1 cellular context compared by ENCODE assay signal in the genomic region with DNA sequence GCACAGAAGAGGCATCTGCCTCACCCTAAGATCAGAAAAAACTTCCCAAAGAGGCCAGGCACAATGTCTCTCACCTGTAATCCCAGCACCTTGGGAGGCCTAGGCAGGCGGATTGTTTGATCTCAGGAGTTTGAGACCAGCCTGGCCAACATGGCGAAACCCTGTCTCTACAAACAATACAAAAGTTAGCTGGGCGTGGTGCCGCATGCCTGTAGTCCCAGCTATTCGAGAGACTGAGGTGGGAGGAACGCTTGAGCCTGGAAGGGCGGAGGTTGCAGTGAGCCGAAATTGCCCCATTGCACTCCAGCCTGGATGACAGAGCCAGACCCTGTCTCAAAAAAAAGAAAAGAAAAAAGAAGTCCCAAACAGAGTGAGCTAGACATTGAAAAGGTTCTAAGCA.
TF ChIP-seq lines count a peak whose summit lies in the region.

No MANE protein-coding gene starts in this region.

TF ChIP-seq in WTC11, 78 proteins besides CTCF, POLR2A, EP300 and RAD21 (continued from another document):
- TF ChIP-seq, protein P1, sequence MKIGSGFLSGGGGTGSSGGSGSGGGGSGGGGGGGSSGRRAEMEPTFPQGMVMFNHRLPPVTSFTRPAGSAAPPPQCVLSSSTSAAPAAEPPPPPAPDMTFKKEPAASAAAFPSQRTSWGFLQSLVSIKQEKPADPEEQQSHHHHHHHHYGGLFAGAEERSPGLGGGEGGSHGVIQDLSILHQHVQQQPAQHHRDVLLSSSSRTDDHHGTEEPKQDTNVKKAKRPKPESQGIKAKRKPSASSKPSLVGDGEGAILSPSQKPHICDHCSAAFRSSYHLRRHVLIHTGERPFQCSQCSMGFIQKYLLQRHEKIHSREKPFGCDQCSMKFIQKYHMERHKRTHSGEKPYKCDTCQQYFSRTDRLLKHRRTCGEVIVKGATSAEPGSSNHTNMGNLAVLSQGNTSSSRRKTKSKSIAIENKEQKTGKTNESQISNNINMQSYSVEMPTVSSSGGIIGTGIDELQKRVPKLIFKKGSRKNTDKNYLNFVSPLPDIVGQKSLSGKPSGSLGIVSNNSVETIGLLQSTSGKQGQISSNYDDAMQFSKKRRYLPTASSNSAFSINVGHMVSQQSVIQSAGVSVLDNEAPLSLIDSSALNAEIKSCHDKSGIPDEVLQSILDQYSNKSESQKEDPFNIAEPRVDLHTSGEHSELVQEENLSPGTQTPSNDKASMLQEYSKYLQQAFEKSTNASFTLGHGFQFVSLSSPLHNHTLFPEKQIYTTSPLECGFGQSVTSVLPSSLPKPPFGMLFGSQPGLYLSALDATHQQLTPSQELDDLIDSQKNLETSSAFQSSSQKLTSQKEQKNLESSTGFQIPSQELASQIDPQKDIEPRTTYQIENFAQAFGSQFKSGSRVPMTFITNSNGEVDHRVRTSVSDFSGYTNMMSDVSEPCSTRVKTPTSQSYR (CRISPR knock-in tag; IDR thresholded peaks at IDR 0.05): no peak
- TF ChIP-seq, protein P2, sequence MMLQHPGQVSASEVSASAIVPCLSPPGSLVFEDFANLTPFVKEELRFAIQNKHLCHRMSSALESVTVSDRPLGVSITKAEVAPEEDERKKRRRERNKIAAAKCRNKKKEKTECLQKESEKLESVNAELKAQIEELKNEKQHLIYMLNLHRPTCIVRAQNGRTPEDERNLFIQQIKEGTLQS (CRISPR knock-in tag; conservative IDR thresholded peaks at IDR 0.05): no peak
- TF ChIP-seq NFYB (CRISPR knock-in tag; conservative IDR thresholded peaks at IDR 0.05; ENCODE audit: low read depth) (no peak), SOX15 (CRISPR knock-in tag; IDR thresholded peaks at IDR 0.05) (no peak), CREB1 (CRISPR knock-in tag; IDR thresholded peaks at IDR 0.05) (no peak), JAZF1 (CRISPR knock-in tag; IDR thresholded peaks at IDR 0.05) (no peak), ZNF396 (CRISPR knock-in tag; IDR thresholded peaks at IDR 0.05; ENCODE audit: borderline replicate concordance) (no peak), ZNF263 (CRISPR knock-in tag; IDR thresholded peaks at IDR 0.05; ENCODE audit: low read depth) (no peak), ZNF232 (CRISPR knock-in tag; IDR thresholded peaks at IDR 0.05) (no peak), ESRRA (CRISPR knock-in tag; IDR thresholded peaks at IDR 0.05; ENCODE audit: borderline replicate concordance) (no peak)
- TF ChIP-seq, protein P3, sequence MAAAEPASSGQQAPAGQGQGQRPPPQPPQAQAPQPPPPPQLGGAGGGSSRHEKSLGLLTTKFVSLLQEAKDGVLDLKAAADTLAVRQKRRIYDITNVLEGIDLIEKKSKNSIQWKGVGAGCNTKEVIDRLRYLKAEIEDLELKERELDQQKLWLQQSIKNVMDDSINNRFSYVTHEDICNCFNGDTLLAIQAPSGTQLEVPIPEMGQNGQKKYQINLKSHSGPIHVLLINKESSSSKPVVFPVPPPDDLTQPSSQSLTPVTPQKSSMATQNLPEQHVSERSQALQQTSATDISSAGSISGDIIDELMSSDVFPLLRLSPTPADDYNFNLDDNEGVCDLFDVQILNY (CRISPR knock-in tag; IDR thresholded peaks at IDR 0.05): no peak
- TF ChIP-seq, protein P4, sequence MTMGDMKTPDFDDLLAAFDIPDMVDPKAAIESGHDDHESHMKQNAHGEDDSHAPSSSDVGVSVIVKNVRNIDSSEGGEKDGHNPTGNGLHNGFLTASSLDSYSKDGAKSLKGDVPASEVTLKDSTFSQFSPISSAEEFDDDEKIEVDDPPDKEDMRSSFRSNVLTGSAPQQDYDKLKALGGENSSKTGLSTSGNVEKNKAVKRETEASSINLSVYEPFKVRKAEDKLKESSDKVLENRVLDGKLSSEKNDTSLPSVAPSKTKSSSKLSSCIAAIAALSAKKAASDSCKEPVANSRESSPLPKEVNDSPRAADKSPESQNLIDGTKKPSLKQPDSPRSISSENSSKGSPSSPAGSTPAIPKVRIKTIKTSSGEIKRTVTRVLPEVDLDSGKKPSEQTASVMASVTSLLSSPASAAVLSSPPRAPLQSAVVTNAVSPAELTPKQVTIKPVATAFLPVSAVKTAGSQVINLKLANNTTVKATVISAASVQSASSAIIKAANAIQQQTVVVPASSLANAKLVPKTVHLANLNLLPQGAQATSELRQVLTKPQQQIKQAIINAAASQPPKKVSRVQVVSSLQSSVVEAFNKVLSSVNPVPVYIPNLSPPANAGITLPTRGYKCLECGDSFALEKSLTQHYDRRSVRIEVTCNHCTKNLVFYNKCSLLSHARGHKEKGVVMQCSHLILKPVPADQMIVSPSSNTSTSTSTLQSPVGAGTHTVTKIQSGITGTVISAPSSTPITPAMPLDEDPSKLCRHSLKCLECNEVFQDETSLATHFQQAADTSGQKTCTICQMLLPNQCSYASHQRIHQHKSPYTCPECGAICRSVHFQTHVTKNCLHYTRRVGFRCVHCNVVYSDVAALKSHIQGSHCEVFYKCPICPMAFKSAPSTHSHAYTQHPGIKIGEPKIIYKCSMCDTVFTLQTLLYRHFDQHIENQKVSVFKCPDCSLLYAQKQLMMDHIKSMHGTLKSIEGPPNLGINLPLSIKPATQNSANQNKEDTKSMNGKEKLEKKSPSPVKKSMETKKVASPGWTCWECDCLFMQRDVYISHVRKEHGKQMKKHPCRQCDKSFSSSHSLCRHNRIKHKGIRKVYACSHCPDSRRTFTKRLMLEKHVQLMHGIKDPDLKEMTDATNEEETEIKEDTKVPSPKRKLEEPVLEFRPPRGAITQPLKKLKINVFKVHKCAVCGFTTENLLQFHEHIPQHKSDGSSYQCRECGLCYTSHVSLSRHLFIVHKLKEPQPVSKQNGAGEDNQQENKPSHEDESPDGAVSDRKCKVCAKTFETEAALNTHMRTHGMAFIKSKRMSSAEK (CRISPR knock-in tag; IDR thresholded peaks at IDR 0.05; ENCODE audit: borderline replicate concordance): no peak
- TF ChIP-seq, protein P5, sequence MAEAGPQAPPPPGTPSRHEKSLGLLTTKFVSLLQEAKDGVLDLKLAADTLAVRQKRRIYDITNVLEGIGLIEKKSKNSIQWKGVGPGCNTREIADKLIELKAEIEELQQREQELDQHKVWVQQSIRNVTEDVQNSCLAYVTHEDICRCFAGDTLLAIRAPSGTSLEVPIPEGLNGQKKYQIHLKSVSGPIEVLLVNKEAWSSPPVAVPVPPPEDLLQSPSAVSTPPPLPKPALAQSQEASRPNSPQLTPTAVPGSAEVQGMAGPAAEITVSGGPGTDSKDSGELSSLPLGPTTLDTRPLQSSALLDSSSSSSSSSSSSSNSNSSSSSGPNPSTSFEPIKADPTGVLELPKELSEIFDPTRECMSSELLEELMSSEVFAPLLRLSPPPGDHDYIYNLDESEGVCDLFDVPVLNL (CRISPR knock-in tag; IDR thresholded peaks at IDR 0.05; ENCODE audit: borderline replicate concordance, low read depth): no peak
- TF ChIP-seq, protein P6, sequence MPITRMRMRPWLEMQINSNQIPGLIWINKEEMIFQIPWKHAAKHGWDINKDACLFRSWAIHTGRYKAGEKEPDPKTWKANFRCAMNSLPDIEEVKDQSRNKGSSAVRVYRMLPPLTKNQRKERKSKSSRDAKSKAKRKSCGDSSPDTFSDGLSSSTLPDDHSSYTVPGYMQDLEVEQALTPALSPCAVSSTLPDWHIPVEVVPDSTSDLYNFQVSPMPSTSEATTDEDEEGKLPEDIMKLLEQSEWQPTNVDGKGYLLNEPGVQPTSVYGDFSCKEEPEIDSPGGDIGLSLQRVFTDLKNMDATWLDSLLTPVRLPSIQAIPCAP (CRISPR knock-in tag; IDR thresholded peaks at IDR 0.05): no peak
- TF ChIP-seq, protein P7, sequence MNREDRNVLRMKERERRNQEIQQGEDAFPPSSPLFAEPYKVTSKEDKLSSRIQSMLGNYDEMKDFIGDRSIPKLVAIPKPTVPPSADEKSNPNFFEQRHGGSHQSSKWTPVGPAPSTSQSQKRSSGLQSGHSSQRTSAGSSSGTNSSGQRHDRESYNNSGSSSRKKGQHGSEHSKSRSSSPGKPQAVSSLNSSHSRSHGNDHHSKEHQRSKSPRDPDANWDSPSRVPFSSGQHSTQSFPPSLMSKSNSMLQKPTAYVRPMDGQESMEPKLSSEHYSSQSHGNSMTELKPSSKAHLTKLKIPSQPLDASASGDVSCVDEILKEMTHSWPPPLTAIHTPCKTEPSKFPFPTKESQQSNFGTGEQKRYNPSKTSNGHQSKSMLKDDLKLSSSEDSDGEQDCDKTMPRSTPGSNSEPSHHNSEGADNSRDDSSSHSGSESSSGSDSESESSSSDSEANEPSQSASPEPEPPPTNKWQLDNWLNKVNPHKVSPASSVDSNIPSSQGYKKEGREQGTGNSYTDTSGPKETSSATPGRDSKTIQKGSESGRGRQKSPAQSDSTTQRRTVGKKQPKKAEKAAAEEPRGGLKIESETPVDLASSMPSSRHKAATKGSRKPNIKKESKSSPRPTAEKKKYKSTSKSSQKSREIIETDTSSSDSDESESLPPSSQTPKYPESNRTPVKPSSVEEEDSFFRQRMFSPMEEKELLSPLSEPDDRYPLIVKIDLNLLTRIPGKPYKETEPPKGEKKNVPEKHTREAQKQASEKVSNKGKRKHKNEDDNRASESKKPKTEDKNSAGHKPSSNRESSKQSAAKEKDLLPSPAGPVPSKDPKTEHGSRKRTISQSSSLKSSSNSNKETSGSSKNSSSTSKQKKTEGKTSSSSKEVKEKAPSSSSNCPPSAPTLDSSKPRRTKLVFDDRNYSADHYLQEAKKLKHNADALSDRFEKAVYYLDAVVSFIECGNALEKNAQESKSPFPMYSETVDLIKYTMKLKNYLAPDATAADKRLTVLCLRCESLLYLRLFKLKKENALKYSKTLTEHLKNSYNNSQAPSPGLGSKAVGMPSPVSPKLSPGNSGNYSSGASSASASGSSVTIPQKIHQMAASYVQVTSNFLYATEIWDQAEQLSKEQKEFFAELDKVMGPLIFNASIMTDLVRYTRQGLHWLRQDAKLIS (CRISPR knock-in tag; IDR thresholded peaks at IDR 0.05; ENCODE audit: borderline replicate concordance): no peak
- TF ChIP-seq, protein P8, sequence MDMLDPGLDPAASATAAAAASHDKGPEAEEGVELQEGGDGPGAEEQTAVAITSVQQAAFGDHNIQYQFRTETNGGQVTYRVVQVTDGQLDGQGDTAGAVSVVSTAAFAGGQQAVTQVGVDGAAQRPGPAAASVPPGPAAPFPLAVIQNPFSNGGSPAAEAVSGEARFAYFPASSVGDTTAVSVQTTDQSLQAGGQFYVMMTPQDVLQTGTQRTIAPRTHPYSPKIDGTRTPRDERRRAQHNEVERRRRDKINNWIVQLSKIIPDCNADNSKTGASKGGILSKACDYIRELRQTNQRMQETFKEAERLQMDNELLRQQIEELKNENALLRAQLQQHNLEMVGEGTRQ (CRISPR knock-in tag; IDR thresholded peaks at IDR 0.05): no peak
